In genomic region chr11:74443071-74443864, GRCh38 we compare ENCODE assay signal across 8 cellular contexts. TPM values are rescaled to one million over a fixed set of nuclear protein-coding genes. Genes with fewer than 3 reads are reported as not detected.
A peak's percentile ranks its signal among the peaks of the same experiment; 100 is the strongest.
DNase-seq lines count a peak whose midpoint lies in the region; ATAC-seq and TF ChIP-seq lines count a peak whose summit lies in the region.

No MANE protein-coding gene starts in this region.

- H3F3A ChIP-seq in PC-3 (ENCODE audit: low read length, unreplicated experiment) = peaks cover 3% of the 10 kb centered on the region

- H3K36me3 ChIP-seq in PC-3 (ENCODE audit: low read depth, low read length) (no peaks in the 10 kb centered on the region), skeletal muscle satellite cell (ENCODE audit: insufficient read depth, low read length) (no peaks in the 10 kb centered on the region)

- intact Hi-C loops in PC-3 (cut with micrococcal nuclease) = loop anchor here (1.0 to 10.0 kb wide), 7 partner anchors 24 to 478 kb away; no protein-coding TSS in a partner anchor

- H3K79me2 ChIP-seq in PC-3 (ENCODE audit: low read length) = no peaks in the 10 kb centered on the region

- H3K9ac ChIP-seq in PC-3 (ENCODE audit: low read length) = peak overlapping the region; percentile 34; the same call in 1 of the 2 replicates
- H3K9ac ChIP-seq in skeletal muscle satellite cell (ENCODE audit: low read depth, low read length) = no peak overlapping the region

- no peaks in the 10 kb centered on the region for H4K20me1 ChIP-seq in PC-3 (ENCODE audit: low read length)

- H3K27ac ChIP-seq in PC-3 (ENCODE audit: low read length) = peak overlapping the region; percentile 77

- H2AFZ ChIP-seq in PC-3 (ENCODE audit: low read length) = peak overlapping the region; percentile 58

- H3K4me2 ChIP-seq in PC-3 (ENCODE audit: low read length) (peak overlapping the region; percentile 63), skeletal muscle satellite cell (ENCODE audit: low read length) (peak overlapping the region; percentile 18)

- no peaks in the 10 kb centered on the region for H3K9me3 ChIP-seq in PC-3 (ENCODE audit: low read length)
- no peaks in the 10 kb centered on the region for H3K9me3 ChIP-seq in skeletal muscle satellite cell (replicated peaks; ENCODE audit: low read length)

- TF ChIP-seq CTCF in LNCAP (IDR thresholded peaks at IDR 0.05) (peak; percentile 74), PC-3 (conservative IDR thresholded peaks at IDR 0.05; ENCODE audit: low read depth, low read length) (peak; percentile 87), fibroblast of villous mesenchyme (IDR thresholded peaks at IDR 0.05; ENCODE audit: insufficient read depth, low read depth, low read length) (peak; percentile 12)

- H3K9me2 ChIP-seq in PC-3 (replicated peaks; ENCODE audit: low read length) = no peaks in the 10 kb centered on the region

- peaks cover 18% of the 10 kb centered on the region for H3K4me1 ChIP-seq in PC-3 (ENCODE audit: insufficient read depth, low read length)
- H3K4me1 ChIP-seq in skeletal muscle satellite cell (ENCODE audit: control insufficient read depth, insufficient read depth, low read length) = peaks cover 9% of the 10 kb centered on the region

- no TSS peak for BruUV-seq in PC-3 (replicated peaks; lab: Mats Ljungman, UMichigan)

- DNase-seq in PC-3 (peak; percentile 94), fibroblast of villous mesenchyme (ENCODE audit: low read depth) (peak; percentile 16), UCSD-AML1 (lab: John Stamatoyannopoulos, UW; ENCODE audit: unreplicated experiment) (no peak), retina (no peak)
- DNase-seq in activated naive CD4-positive, alpha-beta T cell treated with anti-CD3 and anti-CD28 coated beads, Interleukin-2, amount 50 U/mL, for 16 hours = no peak

- ATAC-seq in PC-3 (peak; percentile 81), GM19463 (IDR thresholded peaks at IDR 0.05; ENCODE audit: unreplicated experiment) (no peak)

- H3K4me3 ChIP-seq in PC-3 (ENCODE audit: low read length) (no peak overlapping the region), fibroblast of villous mesenchyme (ENCODE audit: low read depth, low read length) (no peak overlapping the region), skeletal muscle satellite cell (ENCODE audit: low read length) (no peak overlapping the region)

- POLR2A ChIA-PET in PC-3 (lab: Charles Lee; ENCODE audit: unreplicated experiment) = no interaction called here

- CTCF ChIA-PET in PC-3 (lab: Charles Lee) = interaction anchor here (0.5 to 2.2 kb wide), 5 partner anchors 45 to 188 kb away, joined by 3 to 10 read pairs (median 6); no protein-coding TSS in a partner anchor

- no peaks in the 10 kb centered on the region for H3K27me3 ChIP-seq in PC-3 (ENCODE audit: low read length)
- no peaks in the 10 kb centered on the region for H3K27me3 ChIP-seq in skeletal muscle satellite cell (ENCODE audit: control insufficient read depth, insufficient read depth, low read length)

RNA-seq across cellular contexts. Expression of gene KCNE3, which starts 24.1 kb away (rescaled TPM):
- 0.58 and 0.73 TPM in 2 replicates for total RNA-seq in PC-3 (2014; rRNA removed)
- total RNA-seq in fibroblast of villous mesenchyme = under 0.01 and 0.64 TPM in 2 replicates
- under 0.01 and 0.22 TPM in 2 replicates for total RNA-seq in skeletal muscle satellite cell (2012; rRNA removed)

RNA-seq across cellular contexts. Expression of gene PGM2L1, which starts 45.0 kb away (rescaled TPM):
- 1.9 and 2.0 TPM in 2 replicates for total RNA-seq in PC-3 (2014; rRNA removed)
- total RNA-seq in fibroblast of villous mesenchyme = 2.6 and 6.1 TPM in 2 replicates
- total RNA-seq in skeletal muscle satellite cell (2012; rRNA removed) = 1.3 and 1.5 TPM in 2 replicates

RNA-seq across cellular contexts. Expression of gene LIPT2, which starts 50.3 kb away (rescaled TPM):
- total RNA-seq in PC-3 (2014; rRNA removed) = 9.4 and 11.3 TPM in 2 replicates
- 1.7 and 2.9 TPM in 2 replicates for total RNA-seq in fibroblast of villous mesenchyme
- 1.1 and 1.5 TPM in 2 replicates for total RNA-seq in skeletal muscle satellite cell (2012; rRNA removed)

Comparison
In these comparisons a context has a peak if more than half of its experiments do, and no peak if none do; other contexts are left out.
1. CTCF ChIP-seq: peak in every context shown above with its lines; median percentile 87 in PC-3; 74 in LNCAP; 12 in fibroblast of villous mesenchyme.
2. DNase-seq: peak in PC-3 (single experiment) and fibroblast of villous mesenchyme (single experiment); none in UCSD-AML1 (single experiment), activated naive CD4-positive, alpha-beta T cell treated with anti-CD3 and anti-CD28 coated beads, Interleukin-2, amount 50 U/mL, for 16 hours (single experiment) and retina (single experiment).